In the genomic region with DNA sequence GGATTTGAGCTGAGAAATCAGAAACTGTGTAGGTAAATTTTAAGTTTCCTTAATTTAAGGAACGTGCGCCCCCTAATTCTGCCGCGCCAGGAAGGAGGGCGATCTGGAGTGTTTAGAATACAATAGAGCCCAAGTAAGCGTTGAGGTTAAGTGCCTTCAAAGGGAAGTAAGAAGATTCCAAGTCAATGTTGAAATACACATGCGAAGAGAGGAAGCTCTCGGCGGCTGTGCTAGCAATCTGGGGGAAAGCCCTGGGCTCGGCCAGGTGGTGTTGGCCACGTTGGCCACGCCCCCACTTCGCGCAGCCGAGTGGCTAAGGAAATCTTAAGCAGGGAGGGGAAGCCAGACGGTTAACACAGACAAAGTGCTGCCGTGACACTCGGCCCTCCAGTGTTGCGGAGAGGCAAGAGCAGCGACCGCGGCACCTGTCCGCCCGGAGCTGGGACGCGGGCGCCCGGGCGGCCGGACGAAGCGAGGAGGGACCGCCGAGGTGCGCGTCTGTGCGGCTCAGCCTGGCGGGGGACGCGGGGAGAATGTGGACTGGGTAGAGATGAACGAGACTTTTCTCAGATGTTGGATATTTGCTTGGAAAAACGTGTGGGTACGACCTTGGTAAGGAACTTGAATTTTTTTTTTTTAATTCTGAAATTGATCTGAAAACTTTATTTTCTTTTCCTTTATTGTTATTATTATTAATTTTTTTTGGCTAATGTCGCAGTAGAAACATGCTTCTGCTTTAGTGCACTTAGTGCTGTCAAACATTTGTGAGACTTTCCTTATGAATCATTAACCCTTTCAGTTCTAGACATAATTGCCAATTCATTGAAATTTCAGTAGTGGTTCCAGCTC, we compare ENCODE assay signal across 1 cellular context.
A peak's percentile ranks its signal among the peaks of the same experiment; 100 is the strongest.
TF ChIP-seq lines count a peak whose summit lies in the region.

Gene PRDM1 (plus strand): TSS at position 353 of the 849 bp plus-strand sequence. CDS start 218 bp downstream, at position 571.

TF ChIP-seq in IMR-90, 13 proteins besides CTCF, POLR2A, EP300 and RAD21:
- no peak for TF ChIP-seq RCOR1 (IDR thresholded peaks at IDR 0.05; ENCODE audit: insufficient replicate concordance, low read length)
- peak; percentile 69; the same call in 1 of the 2 replicates for TF ChIP-seq MXI1 (IDR thresholded peaks at IDR 0.05; ENCODE audit: borderline replicate concordance, low read depth, low read length)
- no peak; the same call in 1 of the 2 replicates for TF ChIP-seq CHD1 (IDR thresholded peaks at IDR 0.05; ENCODE audit: low read depth, low read length)
- TF ChIP-seq SMC3 (IDR thresholded peaks at IDR 0.05; ENCODE audit: low read depth, low read length) = 0 out of 2 replicates have a peak, but pooled peaks have one; percentile 24
- TF ChIP-seq, protein P1, sequence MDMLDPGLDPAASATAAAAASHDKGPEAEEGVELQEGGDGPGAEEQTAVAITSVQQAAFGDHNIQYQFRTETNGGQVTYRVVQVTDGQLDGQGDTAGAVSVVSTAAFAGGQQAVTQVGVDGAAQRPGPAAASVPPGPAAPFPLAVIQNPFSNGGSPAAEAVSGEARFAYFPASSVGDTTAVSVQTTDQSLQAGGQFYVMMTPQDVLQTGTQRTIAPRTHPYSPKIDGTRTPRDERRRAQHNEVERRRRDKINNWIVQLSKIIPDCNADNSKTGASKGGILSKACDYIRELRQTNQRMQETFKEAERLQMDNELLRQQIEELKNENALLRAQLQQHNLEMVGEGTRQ (IDR thresholded peaks at IDR 0.05; ENCODE audit: low read depth, low read length) = no peak
- TF ChIP-seq FOS (IDR thresholded peaks at IDR 0.05; ENCODE audit: low read depth, low read length) = no peak
